ENCODE assay signal across 11 cellular contexts in genomic region chr3:23253214-23253613, GRCh38. TPM values are rescaled to one million over a fixed set of nuclear protein-coding genes. Genes with fewer than 3 reads are reported as not detected.
DNase-seq lines count a peak whose midpoint lies in the region; ATAC-seq, FAIRE-seq and TF ChIP-seq lines count a peak whose summit lies in the region.
"Had no signal": no experiment of that assay in that cellular context is flagged by ENCODE, and none has a peak within 500 bp of the region (broad histone marks: within the 10 kb centered on the region; RNA-seq: fewer than 3 reads in every experiment).

No MANE protein-coding gene starts in this region.

- H3K4me3 ChIP-seq in bronchial epithelial cell (ENCODE audit: low read depth, low read length): no peak overlapping the region
- H3K4me3 ChIP-seq: esophagus muscularis mucosa had no signal

- no peaks in the 10 kb centered on the region for H3K27me3 ChIP-seq in bronchial epithelial cell (ENCODE audit: control insufficient read depth, insufficient read depth, low read length)
- H3K27me3 ChIP-seq: esophagus muscularis mucosa had no signal

- TF ChIP-seq CTCF in bronchial epithelial cell (IDR thresholded peaks at IDR 0.05; ENCODE audit: insufficient read depth, low read length, severe bottlenecking) (no peak), omental fat pad (IDR thresholded peaks at IDR 0.05) (no peak)

- ATAC-seq in GM18870 (IDR thresholded peaks at IDR 0.05; ENCODE audit: unreplicated experiment) (peak; percentile 88), GM21528 (IDR thresholded peaks at IDR 0.05; ENCODE audit: low FRiP score, unreplicated experiment) (peak; percentile 75), HG03066 (IDR thresholded peaks at IDR 0.05; ENCODE audit: low read depth, unreplicated experiment) (peak; percentile 69), omental fat pad (ENCODE audit: low FRiP score) (no peak)

- H3K36me3 ChIP-seq in bronchial epithelial cell (ENCODE audit: control insufficient read depth, insufficient read depth, low read length): no peaks in the 10 kb centered on the region
- H3K36me3 ChIP-seq: esophagus muscularis mucosa had no signal

- no peak for FAIRE-seq in bronchial epithelial cell (lab: Jason Lieb, UNC)
- FAIRE-seq: keratinocyte had no signal

- DNase-seq in bronchial epithelial cell (ENCODE audit: low read depth) (peak; percentile 69), omental fat pad (ENCODE audit: low spot score) (no peak), NCI-H524 (lab: John Stamatoyannopoulos, UW) (no peak), medulla oblongata (ENCODE audit: extremely low spot score) (no peak)
- no peak for DNase-seq in activated naive CD4-positive, alpha-beta T cell (lab: John Stamatoyannopoulos, UW)
- DNase-seq: DMS79 had no signal

RNA-seq across cellular contexts. Expression of gene UBE2E2, which starts 50.1 kb away (rescaled TPM):
- total RNA-seq in bronchial epithelial cell (61.3 and 67.6 TPM in 2 replicates), omental fat pad (10 to 100 TPM; 25.9 to 93.4 (median 73.9) TPM)
